21 cellular contexts compared by ENCODE assay signal in the genomic region with DNA sequence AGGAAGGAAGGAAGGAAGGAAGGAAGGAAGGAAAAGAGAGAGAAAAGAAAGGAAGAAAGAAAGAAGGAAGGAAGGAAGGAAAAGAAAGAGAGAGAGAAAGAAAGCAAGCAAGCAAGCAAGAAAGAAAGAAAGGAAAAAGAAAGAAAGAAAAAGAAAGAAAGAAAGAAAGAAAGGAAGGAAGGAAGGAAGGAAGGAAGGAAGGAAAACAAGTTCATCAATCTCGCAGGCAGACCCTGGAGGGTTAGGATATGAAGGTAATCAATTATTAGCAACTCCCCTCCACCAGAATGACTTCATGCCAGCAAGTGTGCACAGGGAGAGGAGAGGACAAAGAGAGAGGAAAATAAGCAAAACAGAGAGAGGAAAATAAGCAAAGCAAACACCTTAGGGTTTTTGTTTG.
DNase-seq lines count a peak whose midpoint lies in the region; ATAC-seq, FAIRE-seq and TF ChIP-seq lines count a peak whose summit lies in the region.
"Had no signal": no experiment of that assay in that cellular context is flagged by ENCODE, and none has a peak within 500 bp of the region (broad histone marks: within the 10 kb centered on the region; RNA-seq: fewer than 3 reads in every experiment).

No MANE protein-coding gene starts in this region.

- no peak overlapping the region for H3K4me3 ChIP-seq in HEK293 (ENCODE audit: low read depth, low read length)
- no peak overlapping the region for H3K4me3 ChIP-seq in K562
- H3K4me3 ChIP-seq in thyroid gland (replicated peaks in 1 of 3), result no peak overlapping the region
- H3K4me3 ChIP-seq: BLaER1 had no signal

- no peaks in the 10 kb centered on the region for H3K4me1 ChIP-seq in HEK293 (ENCODE audit: control insufficient read depth, insufficient read depth, low read length)
- H3K4me1 ChIP-seq in K562 (replicated peaks in 1 of 2; ENCODE audit: control insufficient read depth in 2 of 2, insufficient read depth in 2 of 2, low read length in 2 of 2), result no peaks in the 10 kb centered on the region; a peak in 1 of 5 replicates
- no peaks in the 10 kb centered on the region for H3K4me1 ChIP-seq in thyroid gland
- H3K4me1 ChIP-seq: BE2C, BLaER1, Caco-2 had no signal

- no peak overlapping the region for H3K9ac ChIP-seq in K562 (ENCODE audit: insufficient read depth in 1 of 2, low read depth in 2 of 2, low read length in 2 of 2)
- H3K9ac ChIP-seq: BLaER1 had no signal

- H3K9me1 ChIP-seq in K562 (ENCODE audit: control insufficient read depth, insufficient read depth, low read length), result no peaks in the 10 kb centered on the region

- H2AFZ ChIP-seq in K562 (ENCODE audit: low read depth, low read length), result no peak overlapping the region

- in situ Hi-C loops in K562 (cut with MboI), result no loop called here

- TF ChIP-seq RAD21 in K562 (CRISPR knock-in tag; conservative IDR thresholded peaks at IDR 0.05 in 1 of 2, IDR thresholded peaks at IDR 0.05 in 1 of 2), result no peak

- TF ChIP-seq POLR2A in K562 (conservative IDR thresholded peaks at IDR 0.05) (no peak), thyroid gland (IDR thresholded peaks at IDR 0.05) (no peak)

- no peaks in the 10 kb centered on the region for H3K36me3 ChIP-seq in HEK293 (ENCODE audit: control insufficient read depth in 2 of 2, insufficient read depth in 1 of 2, low read length in 2 of 2)
- H3K36me3 ChIP-seq in K562 (ENCODE audit: control insufficient read depth, insufficient read depth, low read length), result no peaks in the 10 kb centered on the region; the same call in 2 of the 3 replicates
- H3K36me3 ChIP-seq in thyroid gland, result no peaks in the 10 kb centered on the region
- H3K36me3 ChIP-seq: BE2C, BLaER1 had no signal

- peaks cover 10% of the 10 kb centered on the region for H3K27me3 Mint-ChIP-seq in nephron progenitor cell (ENCODE audit: low read depth, poor library complexity)
- H3K27me3 Mint-ChIP-seq: CD4-positive, alpha-beta T cell had no signal

- POLR2A ChIA-PET in HEK293 (lab: Yijun Ruan, JAX), result no interaction called here
- POLR2A ChIA-PET in K562 (lab: Yijun Ruan, JAX), result interaction anchor here (0.6 to 1.4 kb wide), 2 partner anchors 11 to 13 kb away, joined by 3 read pairs; no protein-coding TSS in a partner anchor

- no peak overlapping the region for H3K4me3 Mint-ChIP-seq in nephron progenitor cell
- H3K4me3 Mint-ChIP-seq: CD4-positive, alpha-beta T cell; CD8-positive, alpha-beta T cell had no signal

- no TSS peak for BruUV-seq in K562 (replicated peaks; lab: Mats Ljungman, UMichigan)

- no peak for FAIRE-seq in K562 (lab: Jason Lieb, UNC)
- FAIRE-seq: A204.1, D721Med, G401.6, GM12891 had no signal

- intact Hi-C loops in K562 (cut with micrococcal nuclease) (no loop called here), head of caudate nucleus (cut with DNase I) (no loop called here), thyroid gland (cut with DNase I) (no loop called here)

- peaks cover 26% of the 10 kb centered on the region for H3K4me1 Mint-ChIP-seq in nephron progenitor cell

- no peaks in the 10 kb centered on the region for H3K9me3 ChIP-seq in HEK293 (ENCODE audit: control insufficient read depth, insufficient read depth, low read depth, low read length)
- no peaks in the 10 kb centered on the region for H3K9me3 ChIP-seq in K562 (replicated peaks; ENCODE audit: control insufficient read depth, insufficient read depth, low read depth, low read length)
- no peaks in the 10 kb centered on the region for H3K9me3 ChIP-seq in thyroid gland
- H3K9me3 ChIP-seq: BE2C, Caco-2 had no signal

- no peak for TF ChIP-seq CTCF in HEK293 (tag by site-specific recombination; IDR thresholded peaks at IDR 0.05)
- TF ChIP-seq CTCF in K562 (IDR thresholded peaks at IDR 0.05 in 2 of 3, conservative IDR thresholded peaks at IDR 0.05 in 1 of 3; ENCODE audit: insufficient read depth in 2 of 3, low read depth in 1 of 3, low read length in 3 of 3), result no peak
- TF ChIP-seq CTCF in nephron progenitor cell (IDR thresholded peaks at IDR 0.05), result no peak
- TF ChIP-seq CTCF in thyroid gland (IDR thresholded peaks at IDR 0.05), result no peak

- ATAC-seq in K562, result no peak
- ATAC-seq: CD8-positive, alpha-beta T cell had no signal

- H4K20me1 ChIP-seq in K562 (replicated peaks; ENCODE audit: control insufficient read depth, insufficient read depth, low read length), result no peaks in the 10 kb centered on the region; the same call in 1 of the 2 replicates
- H4K20me1 ChIP-seq: BLaER1 had no signal

- H3K36me3 Mint-ChIP-seq in nephron progenitor cell (ENCODE audit: low read depth), result no peaks in the 10 kb centered on the region
- H3K36me3 Mint-ChIP-seq: CD8-positive, alpha-beta T cell had no signal

- TF ChIP-seq EP300 in K562 (IDR thresholded peaks at IDR 0.05; ENCODE audit: low read length), result no peak

- DNase-seq in K562 (ENCODE audit: extremely low read depth in 1 of 4, low spot score in 3 of 4) (no peak), nephron progenitor cell (no peak), C1 segment of cervical spinal cord (lab: John Stamatoyannopoulos, UW) (no peak), head of caudate nucleus (no peak), thyroid gland (no peak)
- DNase-seq: 8988T; ACHN; BE2C; Caco-2; Calu3; CD4-positive, alpha-beta T cell; CD8-positive, alpha-beta T cell; DMS79 treated with DMSO at 0.1 percent for 48 hours; GF-D8 had no signal

- H3K4me2 ChIP-seq in K562 (ENCODE audit: insufficient read depth, low read length), result no peak overlapping the region
- H3K4me2 ChIP-seq: BLaER1 had no signal

- CTCF ChIA-PET in HEK293 (lab: Yijun Ruan, JAX) (no interaction called here), K562 (lab: Yijun Ruan, JAX; ENCODE audit: low intra/inter-chr PET ratio) (no interaction called here)

- H3K9me3 Mint-ChIP-seq in nephron progenitor cell, result peaks cover 6% of the 10 kb centered on the region
- H3K9me3 Mint-ChIP-seq: CD4-positive, alpha-beta T cell; CD8-positive, alpha-beta T cell had no signal

- H3K27ac Mint-ChIP-seq in nephron progenitor cell, result peak overlapping the region; percentile 86
- H3K27ac Mint-ChIP-seq: CD4-positive, alpha-beta T cell; CD8-positive, alpha-beta T cell had no signal

- no peaks in the 10 kb centered on the region for H3K79me2 ChIP-seq in K562 (ENCODE audit: control insufficient read depth, insufficient read depth, low read length)

- H3K27me3 ChIP-seq in K562 (ENCODE audit: control insufficient read depth in 2 of 2, insufficient read depth in 2 of 2, low read length in 2 of 2) (no peaks in the 10 kb centered on the region), thyroid gland (no peaks in the 10 kb centered on the region)
- H3K27me3 ChIP-seq: BE2C, BLaER1 had no signal

- 40% methylated on average over 1 of the region's 1 CpG for WGBS in K562 (ENCODE audit: insufficient coverage, low coverage, missing lambda C conversion rate)
- 72 to 75% methylated on average over 1 of the region's 1 CpG for WGBS in thyroid gland, 2 donors

- H3K27ac ChIP-seq in HEK293 (ENCODE audit: extremely low read depth, low read depth, low read length), result no peak overlapping the region
- H3K27ac ChIP-seq in K562 (ENCODE audit: extremely low read depth, low read depth, low read length), result no peak overlapping the region
- no peak overlapping the region for H3K27ac ChIP-seq in thyroid gland
- H3K27ac ChIP-seq: BLaER1, C4-2B had no signal

TF ChIP-seq in HEK293, 187 proteins besides CTCF, POLR2A, EP300 and RAD21 (continues in another document):
- peak; percentile 62 for TF ChIP-seq ZNF366 (tag by site-specific recombination; conservative IDR thresholded peaks at IDR 0.05)
- TF ChIP-seq, protein P1, sequence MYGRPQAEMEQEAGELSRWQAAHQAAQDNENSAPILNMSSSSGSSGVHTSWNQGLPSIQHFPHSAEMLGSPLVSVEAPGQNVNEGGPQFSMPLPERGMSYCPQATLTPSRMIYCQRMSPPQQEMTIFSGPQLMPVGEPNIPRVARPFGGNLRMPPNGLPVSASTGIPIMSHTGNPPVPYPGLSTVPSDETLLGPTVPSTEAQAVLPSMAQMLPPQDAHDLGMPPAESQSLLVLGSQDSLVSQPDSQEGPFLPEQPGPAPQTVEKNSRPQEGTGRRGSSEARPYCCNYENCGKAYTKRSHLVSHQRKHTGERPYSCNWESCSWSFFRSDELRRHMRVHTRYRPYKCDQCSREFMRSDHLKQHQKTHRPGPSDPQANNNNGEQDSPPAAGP (tag by site-specific recombination; IDR thresholded peaks at IDR 0.05), result no peak

TF ChIP-seq in K562, 482 proteins besides CTCF, POLR2A, EP300 and RAD21:
- TF ChIP-seq, protein P2, sequence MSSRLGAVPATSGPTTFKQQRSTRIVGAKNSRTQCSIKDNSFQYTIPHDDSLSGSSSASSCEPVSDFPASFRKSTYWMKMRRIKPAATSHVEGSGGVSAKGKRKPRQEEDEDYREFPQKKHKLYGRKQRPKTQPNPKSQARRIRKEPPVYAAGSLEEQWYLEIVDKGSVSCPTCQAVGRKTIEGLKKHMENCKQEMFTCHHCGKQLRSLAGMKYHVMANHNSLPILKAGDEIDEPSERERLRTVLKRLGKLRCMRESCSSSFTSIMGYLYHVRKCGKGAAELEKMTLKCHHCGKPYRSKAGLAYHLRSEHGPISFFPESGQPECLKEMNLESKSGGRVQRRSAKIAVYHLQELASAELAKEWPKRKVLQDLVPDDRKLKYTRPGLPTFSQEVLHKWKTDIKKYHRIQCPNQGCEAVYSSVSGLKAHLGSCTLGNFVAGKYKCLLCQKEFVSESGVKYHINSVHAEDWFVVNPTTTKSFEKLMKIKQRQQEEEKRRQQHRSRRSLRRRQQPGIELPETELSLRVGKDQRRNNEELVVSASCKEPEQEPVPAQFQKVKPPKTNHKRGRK (tag; IDR thresholded peaks at IDR 0.05), result peak; percentile 51
- TF ChIP-seq, protein P3, sequence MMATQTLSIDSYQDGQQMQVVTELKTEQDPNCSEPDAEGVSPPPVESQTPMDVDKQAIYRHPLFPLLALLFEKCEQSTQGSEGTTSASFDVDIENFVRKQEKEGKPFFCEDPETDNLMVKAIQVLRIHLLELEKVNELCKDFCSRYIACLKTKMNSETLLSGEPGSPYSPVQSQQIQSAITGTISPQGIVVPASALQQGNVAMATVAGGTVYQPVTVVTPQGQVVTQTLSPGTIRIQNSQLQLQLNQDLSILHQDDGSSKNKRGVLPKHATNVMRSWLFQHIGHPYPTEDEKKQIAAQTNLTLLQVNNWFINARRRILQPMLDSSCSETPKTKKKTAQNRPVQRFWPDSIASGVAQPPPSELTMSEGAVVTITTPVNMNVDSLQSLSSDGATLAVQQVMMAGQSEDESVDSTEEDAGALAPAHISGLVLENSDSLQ (IDR thresholded peaks at IDR 0.05), result no peak
TF ChIP-seq in K562: peak in this region for 1.
